In genomic region chr1:34822202-34822601, GRCh38 we compare ENCODE assay signal across 29 cellular contexts. TPM values are rescaled to one million over a fixed set of nuclear protein-coding genes. Genes with fewer than 3 reads are reported as not detected.
"Had no signal": no experiment of that assay in that cellular context is flagged by ENCODE, and none has a peak within 500 bp of the region (broad histone marks: within the 10 kb centered on the region; RNA-seq: fewer than 3 reads in every experiment).

No MANE protein-coding gene starts in this region.

- H3K36me3 ChIP-seq: adrenal gland, colonic mucosa had no signal

- H3K9ac ChIP-seq: KMS-11 had no signal

- H3K27ac Mint-ChIP-seq: activated CD8-positive, alpha-beta T cell treated with anti-CD3 and anti-CD28 coated beads, Interleukin-2, amount 10 ng/mL, durations not matched to agents 7 days and 5 days; activated naive CD8-positive, alpha-beta T cell treated with anti-CD3 and anti-CD28 coated beads, Interleukin-2, amount 10 ng/mL, durations not matched to agents 7 days and 5 days; T-helper 17 cell had no signal

- H3K9me3 Mint-ChIP-seq: activated naive CD8-positive, alpha-beta T cell treated with anti-CD3 and anti-CD28 coated beads, Interleukin-2, amount 10 ng/mL, durations not matched to agents 7 days and 5 days had no signal

- ATAC-seq: activated CD8-positive, alpha-beta T cell treated with anti-CD3 and anti-CD28 coated beads, Interleukin-2, amount 10 ng/mL, durations not matched to agents 7 days and 5 days; T-helper 17 cell had no signal

- H3K27me3 Mint-ChIP-seq: T-helper 17 cell had no signal

- H3K4me1 ChIP-seq: colonic mucosa had no signal

- H3K9me3 ChIP-seq: adrenal gland, colonic mucosa had no signal

- H3K4me2 ChIP-seq: KMS-11, PC-9 had no signal

- H2AFZ ChIP-seq: PC-9 had no signal

- DNase-seq: activated CD4-positive, alpha-beta T cell treated with anti-CD3 and anti-CD28 coated beads for 4 hours; activated CD4-positive, alpha-beta T cell treated with anti-CD3 and anti-CD28 coated beads, Interleukin-2, amount 50 U/mL, for 4 hours; activated CD4-positive, CD25-positive, alpha-beta regulatory T cell; activated CD8-positive, alpha-beta memory T cell treated with anti-CD3 and anti-CD28 coated beads, Interleukin-2, amount 50 U/mL, for 48 hours; activated CD8-positive, alpha-beta T cell treated with anti-CD3 and anti-CD28 coated beads, Interleukin-2, amount 10 ng/mL, durations not matched to agents 7 days and 5 days; activated naive CD4-positive, alpha-beta T cell treated with anti-CD3 and anti-CD28 coated beads, Interleukin-2, amount 50 U/mL, for 16 hours; activated naive CD8-positive, alpha-beta T cell treated with anti-CD3 and anti-CD28 coated beads, Interleukin-2, amount 10 ng/mL, durations not matched to agents 7 days and 5 days; activated T-cell treated with anti-CD3 and anti-CD28 coated beads, Interleukin-2, amount 50 U/mL, for 1 hour; adrenal gland; anterior cingulate cortex; colonic mucosa; NCI-H1092; NCI-H1417 treated with DMSO at 0.1 percent for 48 hours; NCI-H1694; NCI-H2029; NCI-H345; NCI-H510A; NCI-H526 treated with DMSO at 0.1 percent for 48 hours; NCI-H82; PC-9; SHP77 treated with DMSO at 0.1 percent for 48 hours; T-helper 17 cell; T-helper 9 cell had no signal

- H3K27ac ChIP-seq: adrenal gland, colonic mucosa, KMS-11, PC-9, VCaP had no signal

- H3K27me3 ChIP-seq: adrenal gland, colonic mucosa had no signal

- H3K4me3 Mint-ChIP-seq: activated CD8-positive, alpha-beta T cell treated with anti-CD3 and anti-CD28 coated beads, Interleukin-2, amount 10 ng/mL, durations not matched to agents 7 days and 5 days; activated naive CD8-positive, alpha-beta T cell treated with anti-CD3 and anti-CD28 coated beads, Interleukin-2, amount 10 ng/mL, durations not matched to agents 7 days and 5 days; T-helper 17 cell had no signal

- H3K4me3 ChIP-seq: adrenal gland, colonic mucosa, PC-9 had no signal

- H3K4me1 Mint-ChIP-seq: activated naive CD8-positive, alpha-beta T cell treated with anti-CD3 and anti-CD28 coated beads, Interleukin-2, amount 10 ng/mL, durations not matched to agents 7 days and 5 days had no signal

RNA-seq across cellular contexts. Expression of gene GJA4, which starts 29.4 kb away (rescaled TPM):
- total RNA-seq: activated CD8-positive, alpha-beta T cell treated with anti-CD3 and anti-CD28 coated beads, Interleukin-2, amount 10 ng/mL, durations not matched to agents 7 days and 5 days; activated naive CD8-positive, alpha-beta T cell treated with anti-CD3 and anti-CD28 coated beads, Interleukin-2, amount 10 ng/mL, durations not matched to agents 7 days and 5 days; MCF 10A; PC-9; SK-MEL-5 had no signal

RNA-seq across cellular contexts. Expression of gene GJB3, which starts 41.2 kb away (rescaled TPM):
- total RNA-seq: activated CD8-positive, alpha-beta T cell treated with anti-CD3 and anti-CD28 coated beads, Interleukin-2, amount 10 ng/mL, durations not matched to agents 7 days and 5 days; activated naive CD8-positive, alpha-beta T cell treated with anti-CD3 and anti-CD28 coated beads, Interleukin-2, amount 10 ng/mL, durations not matched to agents 7 days and 5 days; cardiac septum; cerebellum; SK-MEL-5; T-helper 17 cell had no signal
